Comparison of ENCODE assay signal across 11 cellular contexts in the genomic region with DNA sequence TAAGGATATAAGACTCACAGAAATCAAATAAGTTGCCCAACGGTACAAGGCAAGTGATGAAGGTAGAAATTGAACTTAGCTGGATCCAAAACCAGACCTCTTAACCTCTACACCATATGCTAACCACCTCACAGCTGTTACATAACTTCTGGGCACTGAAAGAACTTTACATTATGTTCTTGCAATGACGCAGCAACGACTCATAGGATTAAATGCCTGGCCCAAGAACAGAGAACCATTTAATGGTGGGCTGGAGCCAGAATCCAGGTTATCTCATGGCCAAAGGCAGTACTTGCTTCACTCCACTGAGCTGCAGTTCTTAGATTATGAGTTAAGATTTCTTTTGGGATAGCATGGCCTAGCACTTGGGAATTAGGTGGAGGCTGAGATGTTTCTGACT. TPM values are rescaled to one million over a fixed set of nuclear protein-coding genes. Genes with fewer than 3 reads are reported as not detected.
DNase-seq lines count a peak whose midpoint lies in the region; FAIRE-seq lines count a peak whose summit lies in the region.
"Had no signal": no experiment of that assay in that cellular context is flagged by ENCODE, and none has a peak within 500 bp of the region (broad histone marks: within the 10 kb centered on the region; RNA-seq: fewer than 3 reads in every experiment).

No MANE protein-coding gene starts in this region.

- no peak overlapping the region for H3K4me3 ChIP-seq in HAP-1
- H3K4me3 ChIP-seq: SK-N-MC had no signal

- peak; percentile 29 for DNase-seq in activated CD4-positive, alpha-beta T cell treated with anti-CD3 and anti-CD28 coated beads for 48 hours
- no peak for DNase-seq in activated CD4-positive, alpha-beta T cell treated with anti-CD3 and anti-CD28 coated beads, Interleukin-2, amount 50 U/mL, for 48 hours
- DNase-seq in HS-5 (ENCODE audit: low read depth): peak; percentile 91
- peak; percentile 78 for DNase-seq in amniotic epithelial cell (ENCODE audit: low read depth)
- peak; percentile 90 for DNase-seq in iris pigment epithelial cell (ENCODE audit: low read depth)
- DNase-seq in frontal cortex (ENCODE audit: low spot score in 2 of 2): no peak
- no peak for DNase-seq in RPMI8226
- no peak for DNase-seq in HAP-1 (ENCODE audit: low spot score in 2 of 2)
- DNase-seq: aorta, NCI-H446 had no signal

- H3K4me1 ChIP-seq in HAP-1: peaks cover 3% of the 10 kb centered on the region; the same call in 1 of the 2 replicates

- no peaks in the 10 kb centered on the region for H3K9me3 ChIP-seq in HAP-1

- peaks cover 55% of the 10 kb centered on the region for H3K36me3 ChIP-seq in HAP-1 (replicated peaks)

- in situ Hi-C loops in HAP-1 (cut with MboI; ENCODE audit: low sequenced_read_pairs): no loop called here

- no peak for FAIRE-seq in frontal cortex (lab: Jason Lieb, UNC)

- H3K27me3 ChIP-seq in HAP-1 (ENCODE audit: low read depth): no peaks in the 10 kb centered on the region

RNA-seq across cellular contexts. Expression of a gene that starts 4.4 kb away (rescaled TPM):
- total RNA-seq in frontal cortex: 7.3 TPM

RNA-seq across cellular contexts. Expression of a gene that starts 4.5 kb away (rescaled TPM):
- 4.5 TPM for total RNA-seq in frontal cortex

RNA-seq across cellular contexts. Expression of a gene that starts 34.7 kb away (rescaled TPM):
- 28.9 TPM for total RNA-seq in frontal cortex
- total RNA-seq: aorta had no signal

RNA-seq across cellular contexts. Expression of a gene that starts 60.0 kb away (rescaled TPM):
- 35.5 TPM for total RNA-seq in frontal cortex

Comparison
In these comparisons a context has a peak if more than half of its experiments do, and no peak if none do; other contexts are left out.
1. DNase-seq: peak in activated CD4-positive, alpha-beta T cell treated with anti-CD3 and anti-CD28 coated beads for 48 hours (single experiment), HS-5 (single experiment), amniotic epithelial cell (single experiment) and iris pigment epithelial cell (single experiment); none in activated CD4-positive, alpha-beta T cell treated with anti-CD3 and anti-CD28 coated beads, Interleukin-2, amount 50 U/mL, for 48 hours (0 of 2), frontal cortex (0 of 2), RPMI8226 (single experiment) and HAP-1 (0 of 2).